ENCODE assay signal across 1 cellular context in the genomic region with DNA sequence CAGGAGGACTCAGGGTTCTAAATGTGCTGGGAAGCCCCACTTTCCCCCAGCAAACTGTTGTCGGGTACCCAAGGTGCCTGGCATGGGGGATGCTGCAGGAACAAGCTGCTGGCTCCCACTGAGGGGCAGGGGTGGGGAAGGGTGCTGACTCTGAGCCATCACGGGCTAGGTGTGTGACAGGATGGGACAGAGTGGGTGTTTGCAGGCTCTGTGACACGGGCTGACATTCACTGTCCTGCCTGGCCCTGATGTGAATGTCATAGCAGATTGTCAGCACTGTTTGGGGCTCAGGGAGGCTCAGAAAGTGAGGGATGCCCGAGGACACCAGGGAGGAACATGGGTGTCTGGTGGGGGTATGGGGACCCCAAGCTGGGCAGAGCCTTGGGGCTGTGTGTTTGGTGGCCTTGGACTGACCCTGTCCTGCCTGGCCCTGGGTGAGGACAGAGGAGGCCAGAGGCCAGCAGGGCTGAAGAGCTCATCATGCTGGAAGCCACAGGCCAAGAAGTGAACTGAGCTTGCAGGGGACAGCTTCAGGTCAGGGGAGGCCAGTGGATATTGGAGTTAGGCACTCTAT.
TF ChIP-seq lines count a peak whose summit lies in the region.

No MANE protein-coding gene starts in this region.

TF ChIP-seq in neural cell, 6 proteins besides CTCF, POLR2A, EP300 and RAD21 (continued from another document):
- TF ChIP-seq, protein P1, sequence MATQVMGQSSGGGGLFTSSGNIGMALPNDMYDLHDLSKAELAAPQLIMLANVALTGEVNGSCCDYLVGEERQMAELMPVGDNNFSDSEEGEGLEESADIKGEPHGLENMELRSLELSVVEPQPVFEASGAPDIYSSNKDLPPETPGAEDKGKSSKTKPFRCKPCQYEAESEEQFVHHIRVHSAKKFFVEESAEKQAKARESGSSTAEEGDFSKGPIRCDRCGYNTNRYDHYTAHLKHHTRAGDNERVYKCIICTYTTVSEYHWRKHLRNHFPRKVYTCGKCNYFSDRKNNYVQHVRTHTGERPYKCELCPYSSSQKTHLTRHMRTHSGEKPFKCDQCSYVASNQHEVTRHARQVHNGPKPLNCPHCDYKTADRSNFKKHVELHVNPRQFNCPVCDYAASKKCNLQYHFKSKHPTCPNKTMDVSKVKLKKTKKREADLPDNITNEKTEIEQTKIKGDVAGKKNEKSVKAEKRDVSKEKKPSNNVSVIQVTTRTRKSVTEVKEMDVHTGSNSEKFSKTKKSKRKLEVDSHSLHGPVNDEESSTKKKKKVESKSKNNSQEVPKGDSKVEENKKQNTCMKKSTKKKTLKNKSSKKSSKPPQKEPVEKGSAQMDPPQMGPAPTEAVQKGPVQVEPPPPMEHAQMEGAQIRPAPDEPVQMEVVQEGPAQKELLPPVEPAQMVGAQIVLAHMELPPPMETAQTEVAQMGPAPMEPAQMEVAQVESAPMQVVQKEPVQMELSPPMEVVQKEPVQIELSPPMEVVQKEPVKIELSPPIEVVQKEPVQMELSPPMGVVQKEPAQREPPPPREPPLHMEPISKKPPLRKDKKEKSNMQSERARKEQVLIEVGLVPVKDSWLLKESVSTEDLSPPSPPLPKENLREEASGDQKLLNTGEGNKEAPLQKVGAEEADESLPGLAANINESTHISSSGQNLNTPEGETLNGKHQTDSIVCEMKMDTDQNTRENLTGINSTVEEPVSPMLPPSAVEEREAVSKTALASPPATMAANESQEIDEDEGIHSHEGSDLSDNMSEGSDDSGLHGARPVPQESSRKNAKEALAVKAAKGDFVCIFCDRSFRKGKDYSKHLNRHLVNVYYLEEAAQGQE (IDR thresholded peaks at IDR 0.05; ENCODE audit: borderline replicate concordance): no peak
- no peak for TF ChIP-seq POLR2AphosphoS5 (IDR thresholded peaks at IDR 0.05)
TF ChIP-seq in neural cell: peak in this region for 0.
